ENCODE assay signal across 16 cellular contexts in genomic region chr13:23939666-23940065, GRCh38. TPM values are rescaled to one million over a fixed set of nuclear protein-coding genes. Genes with fewer than 3 reads are reported as not detected.
"Had no signal": no experiment of that assay in that cellular context is flagged by ENCODE, and none has a peak within 500 bp of the region (broad histone marks: within the 10 kb centered on the region; RNA-seq: fewer than 3 reads in every experiment).

No MANE protein-coding gene starts in this region.

RNA-seq across cellular contexts. Expression of gene C1QTNF9B, which starts 42.4 kb away (rescaled TPM):
- total RNA-seq: activated naive CD4-positive, alpha-beta T cell treated with anti-CD3 and anti-CD28 coated beads for 36 hours; activated naive CD4-positive, alpha-beta T cell treated with anti-CD3 and anti-CD28 coated beads, Interleukin-2, amount 50 U/mL, for 72 hours; activated naive CD8-positive, alpha-beta T cell treated with anti-CD3 and anti-CD28 coated beads for 36 hours; activated naive CD8-positive, alpha-beta T cell treated with anti-CD3 and anti-CD28 coated beads, Interleukin-2, amount 10 ng/mL, durations not matched to agents 7 days and 5 days; activated T-cell treated with anti-CD3 and anti-CD28 coated beads, Interleukin-2, amount 50 U/mL, for 4 hours; activated T-cell treated with anti-CD3 and anti-CD28 coated beads, Interleukin-2, amount 50 U/mL, for 72 hours; activated T-helper 1 cell treated with anti-CD3 and anti-CD28 coated beads, Interleukin-12 subunit alpha, Interleukin-12 subunit beta, Interleukin-2, Interleukin-4 antibody, amounts not matched to agents 30 ng/mL and 10 ng/mL and 1 ng/mL, durations not matched to agents 14 hours and 24 hours and 36 hours; activated T-helper 17 cell treated with anti-CD3 and anti-CD28 coated beads, Interleukin-2, amount 50 U/mL, for 72 hours; activated T-helper 2 cell treated with anti-CD3 and anti-CD28 coated beads, Interferon-gamma antibody, Interleukin-2, Interleukin-4, amounts not matched to agents 10 μg/mL and 5 μg/mL and 100 μg/mL, durations not matched to agents 14 hours and 24 hours and 36 hours; adrenal gland; ascending aorta; body of pancreas; bronchial epithelial cell; cerebellum; chondrocyte had no signal
- polyA plus RNA-seq: aorta had no signal
